In the genomic region with DNA sequence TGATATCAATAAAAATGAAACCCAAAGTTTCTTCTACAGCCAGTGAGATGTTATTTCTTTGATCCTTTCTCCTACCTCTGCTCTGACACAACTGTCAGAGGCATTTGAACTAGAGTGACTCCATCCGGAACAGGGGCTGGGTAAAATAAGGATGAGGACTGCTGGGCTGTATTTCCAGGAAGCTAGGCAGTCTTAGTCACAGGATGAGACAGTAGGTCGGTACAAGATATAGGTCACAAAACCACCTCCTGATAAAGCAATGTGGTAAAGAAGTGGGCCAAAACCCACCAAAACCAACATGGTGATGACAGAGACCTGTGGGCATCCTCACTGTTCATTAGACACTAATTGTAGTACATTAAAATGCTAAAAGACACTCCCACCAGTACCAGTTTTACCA, we compare ENCODE assay signal across 23 cellular contexts.
DNase-seq lines count a peak whose midpoint lies in the region; ATAC-seq lines count a peak whose summit lies in the region.
"Had no signal": no experiment of that assay in that cellular context is flagged by ENCODE, and none has a peak within 500 bp of the region (broad histone marks: within the 10 kb centered on the region; RNA-seq: fewer than 3 reads in every experiment).

No MANE protein-coding gene starts in this region.

- ATAC-seq in esophagus mucosa, result peak; percentile 57
- ATAC-seq in GM21360 (IDR thresholded peaks at IDR 0.05; ENCODE audit: unreplicated experiment), result no peak
- ATAC-seq: left cardiac atrium had no signal

- intact Hi-C loops in activated CD4-positive, alpha-beta memory T cell treated with anti-CD3 and anti-CD28 coated beads for 36 hours (cut with micrococcal nuclease), result no loop called here

- peaks cover 3% of the 10 kb centered on the region for H3K4me1 Mint-ChIP-seq in activated CD4-positive, alpha-beta memory T cell treated with anti-CD3 and anti-CD28 coated beads for 36 hours (ENCODE audit: low read depth)
- H3K4me1 Mint-ChIP-seq: activated B cell treated with CpG ODN at 0.5 μM for 24 hours; central memory CD8-positive, alpha-beta T cell had no signal

- no peaks in the 10 kb centered on the region for H3K9me3 Mint-ChIP-seq in activated CD4-positive, alpha-beta memory T cell treated with anti-CD3 and anti-CD28 coated beads for 36 hours

- CTCF ChIA-PET in activated CD4-positive, alpha-beta memory T cell treated with anti-CD3 and anti-CD28 coated beads for 36 hours (lab: Charles Lee), result no interaction called here

- DNase-seq in A172 (ENCODE audit: low spot score), result peak; percentile 53
- DNase-seq in Daoy (ENCODE audit: low read depth), result peak; percentile 19
- DNase-seq in activated CD4-positive, alpha-beta memory T cell treated with anti-CD3 and anti-CD28 coated beads for 36 hours, result peak; percentile 24
- no peak for DNase-seq in medulla oblongata (ENCODE audit: extremely low spot score)
- no peak for DNase-seq in NK-92 treated with Interleukin-12 subunit alpha and Interleukin-12 subunit beta, amount 100 ng/mL, for 24 hours (lab: John Stamatoyannopoulos, UW)
- no peak for DNase-seq in iPS-NIHi11 (ENCODE audit: low spot score)
- DNase-seq: activated B cell treated with CpG ODN at 0.5 μM for 24 hours; activated T-cell treated with anti-CD3 and anti-CD28 coated beads, Interleukin-2, amount 50 U/mL, for 24 hours; C1 segment of cervical spinal cord; COR-L47; GM23248; KBM-7; left cardiac atrium; NCI-H1092 treated with DMSO at 0.1 percent for 48 hours; NCI-H1694 treated with DMSO at 0.1 percent for 48 hours; NCI-H446 treated with DMSO at 0.1 percent for 48 hours; stimulated activated CD4-positive, alpha-beta T cell treated with anti-CD3 and anti-CD28 coated beads, Interleukin-15, amount 100 ng/mL, for 24 hours; stimulated activated CD4-positive, alpha-beta T cell treated with anti-CD3 and anti-CD28 coated beads, Interleukin-4, amount 100 ng/mL, for 4 hours; substantia nigra had no signal

- H3K27ac Mint-ChIP-seq in activated CD4-positive, alpha-beta memory T cell treated with anti-CD3 and anti-CD28 coated beads for 36 hours, result no peak overlapping the region
- H3K27ac Mint-ChIP-seq: activated B cell treated with CpG ODN at 0.5 μM for 24 hours; activated T-cell treated with anti-CD3 and anti-CD28 coated beads, Interleukin-2, amount 50 U/mL, for 24 hours; type B pancreatic cell had no signal

- H3K27me3 Mint-ChIP-seq in activated CD4-positive, alpha-beta memory T cell treated with anti-CD3 and anti-CD28 coated beads for 36 hours, result peaks cover 11% of the 10 kb centered on the region
- H3K27me3 Mint-ChIP-seq: activated B cell treated with CpG ODN at 0.5 μM for 24 hours had no signal

- no peaks in the 10 kb centered on the region for H3K36me3 Mint-ChIP-seq in activated CD4-positive, alpha-beta memory T cell treated with anti-CD3 and anti-CD28 coated beads for 36 hours
- H3K36me3 Mint-ChIP-seq: type B pancreatic cell had no signal

- POLR2A ChIA-PET in activated CD4-positive, alpha-beta memory T cell treated with anti-CD3 and anti-CD28 coated beads for 36 hours (lab: Charles Lee), result no interaction called here

- H3K4me3 Mint-ChIP-seq in activated CD4-positive, alpha-beta memory T cell treated with anti-CD3 and anti-CD28 coated beads for 36 hours, result no peak overlapping the region
- H3K4me3 Mint-ChIP-seq: activated B cell treated with CpG ODN at 0.5 μM for 24 hours; activated T-cell treated with anti-CD3 and anti-CD28 coated beads, Interleukin-2, amount 50 U/mL, for 24 hours; central memory CD8-positive, alpha-beta T cell; type B pancreatic cell had no signal

Comparison
In these comparisons a context has a peak if more than half of its experiments do, and no peak if none do; other contexts are left out.
1. DNase-seq: peak in A172 (single experiment), Daoy (single experiment) and activated CD4-positive, alpha-beta memory T cell treated with anti-CD3 and anti-CD28 coated beads for 36 hours (single experiment); none in medulla oblongata (single experiment), NK-92 treated with Interleukin-12 subunit alpha and Interleukin-12 subunit beta, amount 100 ng/mL, for 24 hours (single experiment) and iPS-NIHi11 (single experiment).